In the genomic region with DNA sequence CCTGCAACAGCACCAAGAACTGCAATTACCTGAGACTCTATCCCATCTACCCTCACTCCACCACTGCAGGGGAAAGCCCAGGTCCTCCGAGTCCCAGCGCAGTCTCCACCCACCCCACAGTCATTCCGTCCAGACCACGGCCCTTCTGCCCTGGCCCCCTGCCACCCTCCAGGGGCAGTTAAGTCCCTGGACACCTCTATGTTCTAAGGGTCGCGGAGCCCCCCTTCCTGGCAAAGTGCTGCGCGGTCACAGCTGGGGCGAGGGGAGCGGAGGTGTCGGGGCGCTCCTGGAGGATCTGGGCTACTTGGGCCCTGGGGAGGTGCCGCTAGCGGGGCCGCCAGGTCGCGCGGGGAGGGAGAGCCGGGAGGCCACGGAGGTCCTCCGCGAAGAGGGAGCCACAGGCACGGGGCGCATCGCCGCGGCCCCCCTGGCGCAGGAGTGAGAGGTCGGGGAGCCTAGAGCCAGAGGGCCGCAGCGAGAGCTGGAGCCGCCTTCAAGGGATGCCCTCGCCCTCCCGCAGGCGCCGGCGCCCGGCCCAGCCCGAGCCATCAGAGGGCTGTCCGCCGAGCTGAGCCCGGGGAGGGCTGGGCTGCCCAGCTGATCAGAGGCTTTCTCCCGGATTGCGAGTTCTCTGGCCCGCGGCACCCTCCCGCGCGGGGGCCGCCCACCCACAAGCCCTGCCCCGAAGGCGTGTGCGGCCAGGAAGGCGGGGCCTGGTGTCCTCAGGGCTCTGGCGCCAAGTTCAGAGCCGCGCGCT, we compare ENCODE assay signal across 8 cellular contexts. TPM values are rescaled to one million over a fixed set of nuclear protein-coding genes. Genes with fewer than 3 reads are reported as not detected.
DNase-seq lines count a peak whose midpoint lies in the region; FAIRE-seq and TF ChIP-seq lines count a peak whose summit lies in the region.

No MANE protein-coding gene starts in this region.

- no peak for TF ChIP-seq CTCF in endothelial cell of umbilical vein (IDR thresholded peaks at IDR 0.05; ENCODE audit: extremely low read depth in 1 of 2, insufficient read depth in 1 of 2, low read depth in 1 of 2, low read length in 2 of 2)

- FAIRE-seq in endothelial cell of umbilical vein (lab: Jason Lieb, UNC), result no peak

- H3K79me1 ChIP-seq in mesendoderm (ENCODE audit: low read length), result no peaks in the 10 kb centered on the region

- H3K4me1 ChIP-seq in endothelial cell of umbilical vein (ENCODE audit: control insufficient read depth, extremely low read depth, insufficient read depth, low read length) (peaks cover 4% of the 10 kb centered on the region), mesendoderm (ENCODE audit: control insufficient read depth, low read depth, low read length) (peaks cover 6% of the 10 kb centered on the region)

- dilution Hi-C loops in endothelial cell of umbilical vein (cut with MboI; ENCODE audit: extremely low pct_ligation_motif_present, low sequenced_read_pairs), result no loop called here

- no peak overlapping the region for H2BK120ac ChIP-seq in mesendoderm (ENCODE audit: low read depth, low read length)

- H2AFZ ChIP-seq in endothelial cell of umbilical vein (ENCODE audit: low read depth, low read length), result peak overlapping the region; percentile 48

- no TSS peak for BruUV-seq in endothelial cell of umbilical vein (replicated peaks; lab: Mats Ljungman, UMichigan)

- no peaks in the 10 kb centered on the region for H4K20me1 ChIP-seq in endothelial cell of umbilical vein (replicated peaks; ENCODE audit: control insufficient read depth, extremely low read depth, insufficient read depth, low read length)

- WGBS in mesendoderm (ENCODE audit: extremely low coverage, insufficient coverage, low lambda C conversion rate), result no CpG with 5 or more reads among the region's 58 CpGs

- H3K4me2 ChIP-seq in endothelial cell of umbilical vein (ENCODE audit: insufficient read depth, low read length) (peak overlapping the region; percentile 29), mesendoderm (ENCODE audit: low read length) (peak overlapping the region; percentile 15)

- no peak overlapping the region for H4K8ac ChIP-seq in mesendoderm (ENCODE audit: low read depth, low read length)

- no peaks in the 10 kb centered on the region for H3K36me3 ChIP-seq in endothelial cell of umbilical vein (ENCODE audit: control insufficient read depth in 2 of 2, extremely low read depth in 1 of 2, insufficient read depth in 2 of 2, low read length in 2 of 2)
- H3K36me3 ChIP-seq in mesendoderm (ENCODE audit: control insufficient read depth, insufficient read depth, low read length), result no peaks in the 10 kb centered on the region

- DNase-seq in NCI-H2171 treated with DMSO at 0.1 percent for 48 hours (lab: John Stamatoyannopoulos, UW) (peak; percentile 2), NCI-H2171 (lab: John Stamatoyannopoulos, UW) (no peak), NCI-H2227 (lab: John Stamatoyannopoulos, UW; ENCODE audit: unreplicated experiment) (peak; percentile 74), endothelial cell of umbilical vein (ENCODE audit: low read depth, low spot score) (peak; percentile 36), mesendoderm (peak; percentile 91), NAMALWA (ENCODE audit: low spot score) (no peak)
- peak; percentile 78 for DNase-seq in activated CD8-positive, alpha-beta memory T cell treated with anti-CD3 and anti-CD28 coated beads, Interleukin-2, amount 50 U/mL, for 48 hours
- DNase-seq in stimulated activated CD8-positive, alpha-beta memory T cell treated with anti-CD3 and anti-CD28 coated beads, Interleukin-15, amount 100 ng/mL, for 4 hours (ENCODE audit: low read depth in 2 of 2), result peak; percentile 21 to 34

- H2BK15ac ChIP-seq in mesendoderm (replicated peaks; ENCODE audit: low read depth), result no peak overlapping the region

- H3K4me3 ChIP-seq in endothelial cell of umbilical vein (replicated peaks in 1 of 3; ENCODE audit: insufficient read depth in 1 of 3, low read depth in 1 of 3, low read length in 3 of 3) (peak overlapping the region in 1 of 3 experiments; percentile 39), mesendoderm (ENCODE audit: low read length) (peak overlapping the region; percentile 5)

- H4K5ac ChIP-seq in mesendoderm (ENCODE audit: low read length), result no peak overlapping the region

- no peak overlapping the region for H2BK5ac ChIP-seq in mesendoderm (ENCODE audit: low read length)

- no peak overlapping the region for H3K4ac ChIP-seq in mesendoderm (ENCODE audit: low read depth, low read length)

- H3K18ac ChIP-seq in mesendoderm (ENCODE audit: low read length), result peak overlapping the region; percentile 42

- no peak overlapping the region for H2AK5ac ChIP-seq in mesendoderm (ENCODE audit: low read length)

- CTCF ChIA-PET in endothelial cell of umbilical vein (lab: Charles Lee), result interaction anchor here (1.3 to 1.5 kb wide), 2 partner anchors 176 to 1097 kb away, joined by 10 read pairs; no protein-coding TSS in a partner anchor

- no peak overlapping the region for H3K9ac ChIP-seq in endothelial cell of umbilical vein (replicated peaks; ENCODE audit: extremely low read depth, insufficient read depth, low read length)
- peak overlapping the region; percentile 43 for H3K9ac ChIP-seq in mesendoderm (ENCODE audit: low read length)

- H3K23ac ChIP-seq in mesendoderm (ENCODE audit: low read length), result no peak overlapping the region

- H3K27me3 ChIP-seq in endothelial cell of umbilical vein (ENCODE audit: control insufficient read depth in 2 of 2, insufficient read depth in 2 of 2, low read length in 2 of 2) (peaks cover 9% of the 10 kb centered on the region in 2 experiments), mesendoderm (ENCODE audit: insufficient read depth, low read length, poor library complexity) (no peaks in the 10 kb centered on the region)

- intact Hi-C loops in endothelial cell of umbilical vein (cut with micrococcal nuclease), result no loop called here

- H3K27ac ChIP-seq in endothelial cell of umbilical vein (ENCODE audit: insufficient read depth, low read depth, low read length) (no peak overlapping the region), mesendoderm (ENCODE audit: low read depth, low read length) (no peak overlapping the region)

- TF ChIP-seq POLR2A in endothelial cell of umbilical vein (IDR thresholded peaks at IDR 0.05; ENCODE audit: low read depth, low read length), result no peak

- POLR2A ChIA-PET in endothelial cell of umbilical vein (lab: Charles Lee), result interaction anchor here (0.6 kb wide), 1 partner anchor 177 kb away, joined by 4 read pairs; no protein-coding TSS in a partner anchor

- H3K79me2 ChIP-seq in endothelial cell of umbilical vein (ENCODE audit: control insufficient read depth, insufficient read depth, low read length), result no peaks in the 10 kb centered on the region
- H3K79me2 ChIP-seq in mesendoderm (ENCODE audit: control insufficient read depth, insufficient read depth, low read length), result no peaks in the 10 kb centered on the region

- H3K56ac ChIP-seq in mesendoderm (ENCODE audit: low read length), result peak overlapping the region; percentile 68

- no peaks in the 10 kb centered on the region for H3K9me3 ChIP-seq in endothelial cell of umbilical vein (replicated peaks; ENCODE audit: control insufficient read depth, insufficient read depth, low read length)

- H3K9me1 ChIP-seq in endothelial cell of umbilical vein (replicated peaks; ENCODE audit: control insufficient read depth, extremely low read depth, insufficient read depth, low read length), result no peaks in the 10 kb centered on the region

TF ChIP-seq in endothelial cell of umbilical vein, 7 proteins besides CTCF, POLR2A, EP300 and RAD21:
- TF ChIP-seq FOS (IDR thresholded peaks at IDR 0.05; ENCODE audit: borderline replicate concordance, insufficient read depth, low read length) (no peak), EZH2 (IDR thresholded peaks at IDR 0.05; ENCODE audit: borderline replicate concordance, low read depth, low read length, severe bottlenecking) (no peak), GATA2 (IDR thresholded peaks at IDR 0.05; ENCODE audit: insufficient read depth, insufficient read length, low read depth, low read length) (no peak), JUN (IDR thresholded peaks at IDR 0.05; ENCODE audit: borderline replicate concordance, insufficient read depth, insufficient read length, low read depth) (no peak), POLR2AphosphoS5 (IDR thresholded peaks at IDR 0.05; ENCODE audit: insufficient read depth, low read depth, low read length) (no peak), MYC (IDR thresholded peaks at IDR 0.05; ENCODE audit: low read depth, low read length) (no peak)
- TF ChIP-seq, protein P1, sequence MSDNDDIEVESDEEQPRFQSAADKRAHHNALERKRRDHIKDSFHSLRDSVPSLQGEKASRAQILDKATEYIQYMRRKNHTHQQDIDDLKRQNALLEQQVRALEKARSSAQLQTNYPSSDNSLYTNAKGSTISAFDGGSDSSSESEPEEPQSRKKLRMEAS (IDR thresholded peaks at IDR 0.05; ENCODE audit: insufficient read depth, insufficient read length), result no peak

RNA-seq across cellular contexts. Expression of a gene that starts 4.2 kb away (rescaled TPM):
- total RNA-seq in endothelial cell of umbilical vein, result not detected in 2 replicates
- polyA plus RNA-seq in endothelial cell of umbilical vein, result not detected in 2 replicates
- not detected in 2 replicates for polyA plus RNA-seq in endothelial cell of umbilical vein (2011; cell fraction: cytosol; rRNA removed)
- polyA plus RNA-seq in endothelial cell of umbilical vein (2011; cell fraction: nucleus; rRNA removed), result not detected in 2 replicates
- polyA plus RNA-seq in endothelial cell of umbilical vein (2012), result not detected in 2 replicates
- not detected in 2 replicates for polyA minus RNA-seq in endothelial cell of umbilical vein
- polyA minus RNA-seq in endothelial cell of umbilical vein (2011; cell fraction: cytosol; rRNA and poly(A)+ RNA removed), result not detected
- polyA minus RNA-seq in endothelial cell of umbilical vein (2011; cell fraction: nucleus; rRNA and poly(A)+ RNA removed), result not detected in 2 replicates
- not detected for polyA plus RNA-seq in mesendoderm (2013, experiment 1 of 2)
- polyA plus RNA-seq in mesendoderm (2013, experiment 2 of 2), result not detected

Comparison
In these comparisons a context has a peak if more than half of its experiments do, and no peak if none do; other contexts are left out.
1. DNase-seq: peak in NCI-H2171 treated with DMSO at 0.1 percent for 48 hours (single experiment), NCI-H2227 (single experiment), activated CD8-positive, alpha-beta memory T cell treated with anti-CD3 and anti-CD28 coated beads, Interleukin-2, amount 50 U/mL, for 48 hours (single experiment), endothelial cell of umbilical vein (single experiment), mesendoderm (single experiment) and stimulated activated CD8-positive, alpha-beta memory T cell treated with anti-CD3 and anti-CD28 coated beads, Interleukin-15, amount 100 ng/mL, for 4 hours (2 of 2); none in NCI-H2171 (single experiment) and NAMALWA (single experiment).